9 cellular contexts compared by ENCODE assay signal in the genomic region with DNA sequence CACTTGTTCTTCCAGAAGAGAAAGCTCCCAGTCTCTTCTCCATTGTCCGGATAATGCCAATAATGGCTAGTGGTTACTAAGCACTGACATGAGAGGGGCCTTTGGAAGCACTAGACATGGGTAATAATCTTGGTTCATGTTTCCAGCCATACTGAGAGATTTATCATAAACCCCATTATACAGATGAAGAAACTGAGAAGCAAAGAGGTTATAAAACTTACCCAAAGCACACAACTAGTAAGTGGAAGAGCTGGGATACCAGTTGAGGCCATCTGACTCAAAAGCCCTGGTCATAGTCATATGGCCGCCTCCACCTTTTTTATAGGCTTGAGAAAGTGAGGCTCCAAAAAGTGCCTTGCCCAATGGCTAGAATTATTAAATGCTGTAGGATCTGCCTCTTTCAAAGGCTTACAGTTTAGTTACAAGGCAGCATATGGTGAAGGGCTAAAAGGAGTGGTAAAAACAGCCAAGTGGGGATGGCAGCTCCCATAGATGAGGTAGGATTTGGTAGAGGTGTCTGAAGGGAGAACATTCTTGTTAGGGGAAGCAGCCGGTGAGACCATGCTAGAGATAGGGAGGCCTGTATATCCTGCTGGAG. TPM values are rescaled to one million over a fixed set of nuclear protein-coding genes. Genes with fewer than 3 reads are reported as not detected.
DNase-seq lines count a peak whose midpoint lies in the region; ATAC-seq and TF ChIP-seq lines count a peak whose summit lies in the region.
"Had no signal": no experiment of that assay in that cellular context is flagged by ENCODE, and none has a peak within 500 bp of the region (broad histone marks: within the 10 kb centered on the region; RNA-seq: fewer than 3 reads in every experiment).

No MANE protein-coding gene starts in this region.

- no peaks in the 10 kb centered on the region for H3K27me3 ChIP-seq in A673 (replicated peaks; ENCODE audit: insufficient read depth, low read depth, low read length, poor library complexity)
- no peaks in the 10 kb centered on the region for H3K27me3 ChIP-seq in MG63
- no peaks in the 10 kb centered on the region for H3K27me3 ChIP-seq in effector memory CD4-positive, alpha-beta T cell (replicated peaks; ENCODE audit: control insufficient read depth, insufficient read depth, low read length, poor library complexity, severe bottlenecking)

- H3K4me1 Mint-ChIP-seq in nephron: peaks cover 16% of the 10 kb centered on the region

- no TSS peak for BruUV-seq in A673 (replicated peaks; lab: Mats Ljungman, UMichigan)

- no peak for TF ChIP-seq CTCF in A673 (conservative IDR thresholded peaks at IDR 0.05; ENCODE audit: low read depth, low read length)
- no peak for TF ChIP-seq CTCF in nephron (IDR thresholded peaks at IDR 0.05; ENCODE audit: unreplicated experiment in 3 of 3)

- H3K4me3 Mint-ChIP-seq in nephron: peak overlapping the region; percentile 81 to 88 (median 87)

- H3K4me3 ChIP-seq in A673 (ENCODE audit: low read depth, low read length, poor library complexity, severe bottlenecking): peak overlapping the region; percentile 42
- peak overlapping the region; percentile 56 for H3K4me3 ChIP-seq in MG63
- peak overlapping the region; percentile 69 for H3K4me3 ChIP-seq in effector memory CD4-positive, alpha-beta T cell (ENCODE audit: insufficient read depth, low read depth, low read length, poor library complexity, severe bottlenecking)

- H3K9me3 ChIP-seq in A673 (ENCODE audit: low read depth, low read length, poor library complexity, severe bottlenecking) (no peaks in the 10 kb centered on the region), MG63 (no peaks in the 10 kb centered on the region)
- H3K9me3 ChIP-seq in effector memory CD4-positive, alpha-beta T cell (ENCODE audit: control insufficient read depth, low read length): no peaks in the 10 kb centered on the region

- H3K27ac Mint-ChIP-seq in nephron: peak overlapping the region; percentile 40 to 73 (median 53)

- no peak for DNase-seq in A673 (ENCODE audit: low spot score)
- no peak for DNase-seq in MG63
- no peak for DNase-seq in effector memory CD4-positive, alpha-beta T cell
- DNase-seq in SIG-M5 treated with dmso at 0.1 percent for 504 hours (lab: John Stamatoyannopoulos, UW; ENCODE audit: unreplicated experiment): no peak
- no peak for DNase-seq in NCI-H526 (lab: John Stamatoyannopoulos, UW)
- DNase-seq in Kasumi-1 (lab: John Stamatoyannopoulos, UW): no peak
- DNase-seq: SHP77 had no signal

- CTCF ChIA-PET in A673 (lab: Charles Lee): interaction anchor here (0.5 kb wide), 1 partner anchor 75 kb away, joined by 10 read pairs; no protein-coding TSS in a partner anchor

- no peak for ATAC-seq in HG03439 (IDR thresholded peaks at IDR 0.05; ENCODE audit: unreplicated experiment)

- intact Hi-C loops in A673 (cut with micrococcal nuclease; ENCODE audit: unreplicated experiment): loop anchor here (5.0 kb wide), 1 partner anchor 91 kb away; no protein-coding TSS in a partner anchor

- H3K4me1 ChIP-seq in A673 (ENCODE audit: insufficient read depth, low read length, poor library complexity, severe bottlenecking): peaks cover 25% of the 10 kb centered on the region
- peaks cover 14% of the 10 kb centered on the region for H3K4me1 ChIP-seq in effector memory CD4-positive, alpha-beta T cell (ENCODE audit: control insufficient read depth, insufficient read depth, low read length, poor library complexity, severe bottlenecking)

- POLR2A ChIA-PET in A673 (lab: Charles Lee; ENCODE audit: low non-redundant PET): no interaction called here

- no peaks in the 10 kb centered on the region for H3K9me3 Mint-ChIP-seq in nephron

- H3K27ac ChIP-seq in A673 (ENCODE audit: low read depth, low read length, poor library complexity, severe bottlenecking): no peak overlapping the region
- H3K27ac ChIP-seq in effector memory CD4-positive, alpha-beta T cell (ENCODE audit: insufficient read depth, low read length, poor library complexity, severe bottlenecking): no peak overlapping the region

- no peaks in the 10 kb centered on the region for H3K36me3 Mint-ChIP-seq in nephron (ENCODE audit: low read depth)

- no peaks in the 10 kb centered on the region for H3K36me3 ChIP-seq in A673 (ENCODE audit: insufficient read depth, low read length, poor library complexity, severe bottlenecking)
- H3K36me3 ChIP-seq in MG63: no peaks in the 10 kb centered on the region
- no peaks in the 10 kb centered on the region for H3K36me3 ChIP-seq in effector memory CD4-positive, alpha-beta T cell (ENCODE audit: control insufficient read depth, insufficient read depth, low read length)

- H3K27me3 Mint-ChIP-seq in nephron (ENCODE audit: low read depth): peaks cover 12% of the 10 kb centered on the region

RNA-seq across cellular contexts. Expression of gene TXNRD1, which starts 1.0 kb away (rescaled TPM):
- 196 and 226 TPM in 2 replicates for total RNA-seq in A673 (2021)
- total RNA-seq in MG63 (2014; rRNA removed; shearing (Covaris generic); ENCODE audit: low replicate concordance): 924 and 1,093 TPM in 2 replicates
